8 cellular contexts compared by ENCODE assay signal in the genomic region with DNA sequence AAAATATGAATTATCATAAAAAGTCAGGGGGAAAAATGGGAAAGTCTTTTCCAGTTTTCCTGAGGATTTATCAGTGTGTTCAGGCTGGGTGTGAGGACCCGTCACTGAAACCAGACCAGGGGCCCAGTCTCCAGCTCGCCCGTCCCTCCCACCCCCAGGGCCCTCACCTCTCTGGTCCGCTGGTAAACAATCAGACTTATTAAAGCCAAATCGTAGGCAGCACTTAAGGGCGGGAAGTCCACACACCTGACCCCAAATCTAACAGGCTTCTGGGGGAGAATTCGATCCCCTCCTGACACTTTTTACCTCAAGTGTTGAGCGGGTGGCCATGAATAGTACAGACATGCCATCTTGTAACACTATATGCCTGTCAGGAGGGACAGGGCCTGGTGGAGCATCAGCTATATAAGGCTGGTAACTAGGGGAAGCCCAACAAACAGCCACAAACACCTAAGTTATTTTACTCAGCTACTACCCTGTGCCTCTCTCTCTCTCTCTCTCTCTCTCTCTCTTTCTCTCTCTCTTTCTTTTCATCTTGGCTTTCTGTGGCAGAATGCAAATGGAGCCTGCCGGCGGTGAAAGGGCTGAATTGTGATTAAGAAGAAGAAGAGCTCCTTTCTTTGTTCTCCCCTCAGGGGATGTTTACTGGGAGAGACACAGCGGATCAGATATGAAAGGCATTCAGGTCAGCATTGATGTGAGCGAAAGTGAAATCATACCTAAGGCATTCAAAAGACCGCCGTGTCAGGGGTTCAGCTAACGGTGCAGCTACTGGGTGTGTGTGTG. TPM values are rescaled to one million over a fixed set of nuclear protein-coding genes. Genes with fewer than 3 reads are reported as not detected.
DNase-seq lines count a peak whose midpoint lies in the region; ATAC-seq, FAIRE-seq and TF ChIP-seq lines count a peak whose summit lies in the region.

No MANE protein-coding gene starts in this region.

- H3K9me1 ChIP-seq in K562 (ENCODE audit: control insufficient read depth, insufficient read depth, low read length), result no peaks in the 10 kb centered on the region

- H3K9me3 Mint-ChIP-seq in IgD-negative memory B cell, result peaks cover 0 to 2% (median 0%) of the 10 kb centered on the region in 3 donors

- H3K36me3 Mint-ChIP-seq in IgD-negative memory B cell, result no peaks in the 10 kb centered on the region

- peak overlapping the region; percentile 12; the same call in 1 of the 2 replicates for H3K4me3 ChIP-seq in GM12864 (ENCODE audit: low read depth, low read length)
- peak overlapping the region; percentile 8; the same call in 1 of the 2 replicates for H3K4me3 ChIP-seq in K562

- H3K27me3 Mint-ChIP-seq in IgD-negative memory B cell, result peaks cover 4% of the 10 kb centered on the region

- peak overlapping the region; percentile 50 to 68 for H3K9ac ChIP-seq in K562 (ENCODE audit: insufficient read depth in 1 of 2, low read depth in 2 of 2, low read length in 2 of 2)

- no peak for TF ChIP-seq CTCF in GM12864 (IDR thresholded peaks at IDR 0.05; ENCODE audit: low read depth, low read length, missing control alignments)
- TF ChIP-seq CTCF in K562 (IDR thresholded peaks at IDR 0.05 in 2 of 3, conservative IDR thresholded peaks at IDR 0.05 in 1 of 3; ENCODE audit: insufficient read depth in 2 of 3, low read depth in 1 of 3, low read length in 3 of 3), result no peak

- CTCF ChIA-PET in K562 (lab: Yijun Ruan, JAX; ENCODE audit: low intra/inter-chr PET ratio), result interaction anchor here (0.6 kb wide), 1 partner anchor 645 kb away, joined by 4 read pairs; no protein-coding TSS in a partner anchor

- no peak for DNase-seq in GM12864 (ENCODE audit: low read depth)
- DNase-seq in K562 (ENCODE audit: extremely low read depth in 1 of 4, low spot score in 3 of 4), result peak in 1 of 4 experiments; percentile 56
- DNase-seq in superior temporal gyrus (ENCODE audit: extremely low spot score), result peak; percentile 84
- DNase-seq in NCI-H187 treated with DMSO at 0.1 percent for 48 hours (lab: John Stamatoyannopoulos, UW), result no peak
- no peak for DNase-seq in NCI-H2081 (lab: John Stamatoyannopoulos, UW)

- H3K79me2 ChIP-seq in K562 (ENCODE audit: control insufficient read depth, insufficient read depth, low read length), result peaks cover 100% of the 10 kb centered on the region

- no peak for FAIRE-seq in K562 (lab: Jason Lieb, UNC)

- in situ Hi-C loops in K562 (cut with MboI), result no loop called here

- peaks cover 92% of the 10 kb centered on the region for H3K36me3 ChIP-seq in K562 (ENCODE audit: control insufficient read depth, insufficient read depth, low read length)

- H3K4me1 ChIP-seq in K562 (replicated peaks in 1 of 2; ENCODE audit: control insufficient read depth in 2 of 2, insufficient read depth in 2 of 2, low read length in 2 of 2), result peaks cover 31 to 85% of the 10 kb centered on the region in 2 experiments

- no peaks in the 10 kb centered on the region for H3K9me3 ChIP-seq in K562 (replicated peaks; ENCODE audit: control insufficient read depth, insufficient read depth, low read depth, low read length)

- H3K27ac Mint-ChIP-seq in IgD-negative memory B cell, result peak overlapping the region; percentile 88 to 97 (median 97)

- 16% methylated on average over 15 of the region's 15 CpGs for WGBS in K562 (ENCODE audit: insufficient coverage, low coverage, missing lambda C conversion rate)

- BruUV-seq in K562 (replicated peaks; lab: Mats Ljungman, UMichigan), result no TSS peak

- POLR2A ChIA-PET in K562 (lab: Yijun Ruan, JAX), result interaction anchor here (0.6 to 4.8 kb wide), 15 partner anchors 8 to 373 kb away, joined by 3 to 21 read pairs (median 3); partner anchors contain the start of gene ZEB2

- H4K20me1 ChIP-seq in K562 (replicated peaks; ENCODE audit: control insufficient read depth, insufficient read depth, low read length), result peaks cover 41% of the 10 kb centered on the region

- H3K4me1 Mint-ChIP-seq in IgD-negative memory B cell, result peaks cover 68 to 84% (median 76%) of the 10 kb centered on the region in 3 donors

- TF ChIP-seq EP300 in K562 (IDR thresholded peaks at IDR 0.05; ENCODE audit: low read length), result no peak

- TF ChIP-seq POLR2A in K562 (conservative IDR thresholded peaks at IDR 0.05), result peak; percentile 66

- H2AFZ ChIP-seq in K562 (ENCODE audit: low read depth, low read length), result no peak overlapping the region

- peak overlapping the region; percentile 75 for H3K4me2 ChIP-seq in K562 (ENCODE audit: insufficient read depth, low read length)

- H3K4me3 Mint-ChIP-seq in IgD-negative memory B cell, result peak overlapping the region; percentile 76 to 92 (median 89)

- TF ChIP-seq RAD21 in K562 (CRISPR knock-in tag; conservative IDR thresholded peaks at IDR 0.05 in 1 of 2, IDR thresholded peaks at IDR 0.05 in 1 of 2), result 0 out of 4 replicates have a peak, but pooled peaks of 1 of the 2 experiments have one; percentile 0

- intact Hi-C loops in K562 (cut with micrococcal nuclease), result no loop called here

- peak overlapping the region; percentile 60 for H3K27ac ChIP-seq in K562 (ENCODE audit: extremely low read depth, low read depth, low read length)
- peak overlapping the region; percentile 97 for H3K27ac ChIP-seq in layer of hippocampus (ENCODE audit: low read depth, low read length)

- H3K27me3 ChIP-seq in K562 (ENCODE audit: control insufficient read depth in 2 of 2, insufficient read depth in 2 of 2, low read length in 2 of 2) (no peaks in the 10 kb centered on the region), layer of hippocampus (ENCODE audit: control insufficient read depth, insufficient read depth, low read length) (no peaks in the 10 kb centered on the region)

- ATAC-seq in GM21528 (IDR thresholded peaks at IDR 0.05; ENCODE audit: low FRiP score, unreplicated experiment) (peak; percentile 60), K562 (peak; percentile 44)

TF ChIP-seq in K562, 482 proteins besides CTCF, POLR2A, EP300 and RAD21 (continues in another document):
- TF ChIP-seq, protein P1, sequence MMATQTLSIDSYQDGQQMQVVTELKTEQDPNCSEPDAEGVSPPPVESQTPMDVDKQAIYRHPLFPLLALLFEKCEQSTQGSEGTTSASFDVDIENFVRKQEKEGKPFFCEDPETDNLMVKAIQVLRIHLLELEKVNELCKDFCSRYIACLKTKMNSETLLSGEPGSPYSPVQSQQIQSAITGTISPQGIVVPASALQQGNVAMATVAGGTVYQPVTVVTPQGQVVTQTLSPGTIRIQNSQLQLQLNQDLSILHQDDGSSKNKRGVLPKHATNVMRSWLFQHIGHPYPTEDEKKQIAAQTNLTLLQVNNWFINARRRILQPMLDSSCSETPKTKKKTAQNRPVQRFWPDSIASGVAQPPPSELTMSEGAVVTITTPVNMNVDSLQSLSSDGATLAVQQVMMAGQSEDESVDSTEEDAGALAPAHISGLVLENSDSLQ (IDR thresholded peaks at IDR 0.05), result no peak
- TF ChIP-seq BMI1 (IDR thresholded peaks at IDR 0.05; ENCODE audit: low read length) (no peak), NR1H2 (CRISPR knock-in tag; IDR thresholded peaks at IDR 0.05) (no peak), CXXC5 (CRISPR knock-in tag; IDR thresholded peaks at IDR 0.05) (peak; percentile 21; the same call in 1 of the 2 replicates), ERF (CRISPR knock-in tag; IDR thresholded peaks at IDR 0.05) (peak; percentile 48; the same call in 1 of the 2 replicates), POLR2AphosphoS5 (IDR thresholded peaks at IDR 0.05; ENCODE audit: control insufficient read depth, insufficient read depth, low read depth, low read length) (peak; percentile 14), MLLT1 (IDR thresholded peaks at IDR 0.05) (peak; percentile 25 to 36; a peak in 2 of 4 replicates), KDM1A (IDR thresholded peaks at IDR 0.05) (0 out of 4 replicates have a peak, but pooled peaks of 1 of the 2 experiments have one; percentile 9)
- TF ChIP-seq, protein P2, sequence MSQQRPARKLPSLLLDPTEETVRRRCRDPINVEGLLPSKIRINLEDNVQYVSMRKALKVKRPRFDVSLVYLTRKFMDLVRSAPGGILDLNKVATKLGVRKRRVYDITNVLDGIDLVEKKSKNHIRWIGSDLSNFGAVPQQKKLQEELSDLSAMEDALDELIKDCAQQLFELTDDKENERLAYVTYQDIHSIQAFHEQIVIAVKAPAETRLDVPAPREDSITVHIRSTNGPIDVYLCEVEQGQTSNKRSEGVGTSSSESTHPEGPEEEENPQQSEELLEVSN (IDR thresholded peaks at IDR 0.05; ENCODE audit: borderline replicate concordance in 1 of 2, extremely low read depth in 1 of 2, insufficient read depth in 1 of 2, insufficient read length in 1 of 2, low read depth in 1 of 2, low read length in 1 of 2, poor library complexity in 1 of 2, severe bottlenecking in 1 of 2), result peak in 1 of 2 experiments; percentile 1

RNA-seq across cellular contexts. Expression of gene ZEB2, which starts 9.5 kb away (rescaled TPM):
- polyA plus RNA-seq in IgD-negative memory B cell, result 51.5 TPM
- total RNA-seq in K562 (2011; cell fraction: chromatin; rRNA removed; ENCODE audit: low replicate concordance), result 342 and 614 TPM in 2 replicates
- total RNA-seq in K562 (2011; cell fraction: nucleolus; rRNA removed), result 113 and 153 TPM in 2 replicates
- total RNA-seq in K562 (2011; cell fraction: nucleoplasm; rRNA removed), result 327 and 692 TPM in 2 replicates
- total RNA-seq in K562 (2014; rRNA removed), result 65.0 and 72.3 TPM in 2 replicates
- total RNA-seq in K562 (2014; rRNA removed; fragmentation: Illumina TruSeq; extraction: Trizol), result 87.9 and 96.2 TPM in 2 replicates
- 82.2 and 85.8 TPM in 2 replicates for total RNA-seq in K562 (2015; rRNA removed; fragmentation: Illumina TruSeq; extraction: Trizol)
- 101 and 113 TPM in 2 replicates for total RNA-seq in K562 (2021)
- polyA plus RNA-seq in K562 (2011; rRNA removed), result 66.9 and 73.3 TPM in 2 replicates
- 37.5 and 39.9 TPM in 2 replicates for polyA plus RNA-seq in K562 (2011; cell fraction: cytosol; rRNA removed)
- 143 and 148 TPM in 2 replicates for polyA plus RNA-seq in K562 (2011; cell fraction: nucleus; rRNA removed)
- 33.6 and 40.1 TPM in 2 replicates for polyA plus RNA-seq in K562 (2012)
- 52.2 and 57.2 TPM in 2 replicates for polyA plus RNA-seq in K562 (2014; fragmentation: Illumina TruSeq; extraction: Trizol)
- 10 to 100 TPM; 15.1 to 30.1 TPM for polyA plus RNA-seq in K562 (2014; fragmentation: Nextera tagmentation; extraction: Ambion mirVana)
- polyA plus RNA-seq in K562 (2014; rRNA removed), result 46.5 and 50.2 TPM in 2 replicates
- polyA minus RNA-seq in K562 (2011; rRNA and poly(A)+ RNA removed), result 369 and 399 TPM in 2 replicates
- polyA minus RNA-seq in K562 (2011; cell fraction: cytosol; rRNA and poly(A)+ RNA removed), result 41.4 and 51.2 TPM in 2 replicates
- polyA minus RNA-seq in K562 (2011; cell fraction: nucleus; rRNA and poly(A)+ RNA removed), result 431 and 576 TPM in 2 replicates
